Comparison of ENCODE assay signal across 8 cellular contexts in the genomic region with DNA sequence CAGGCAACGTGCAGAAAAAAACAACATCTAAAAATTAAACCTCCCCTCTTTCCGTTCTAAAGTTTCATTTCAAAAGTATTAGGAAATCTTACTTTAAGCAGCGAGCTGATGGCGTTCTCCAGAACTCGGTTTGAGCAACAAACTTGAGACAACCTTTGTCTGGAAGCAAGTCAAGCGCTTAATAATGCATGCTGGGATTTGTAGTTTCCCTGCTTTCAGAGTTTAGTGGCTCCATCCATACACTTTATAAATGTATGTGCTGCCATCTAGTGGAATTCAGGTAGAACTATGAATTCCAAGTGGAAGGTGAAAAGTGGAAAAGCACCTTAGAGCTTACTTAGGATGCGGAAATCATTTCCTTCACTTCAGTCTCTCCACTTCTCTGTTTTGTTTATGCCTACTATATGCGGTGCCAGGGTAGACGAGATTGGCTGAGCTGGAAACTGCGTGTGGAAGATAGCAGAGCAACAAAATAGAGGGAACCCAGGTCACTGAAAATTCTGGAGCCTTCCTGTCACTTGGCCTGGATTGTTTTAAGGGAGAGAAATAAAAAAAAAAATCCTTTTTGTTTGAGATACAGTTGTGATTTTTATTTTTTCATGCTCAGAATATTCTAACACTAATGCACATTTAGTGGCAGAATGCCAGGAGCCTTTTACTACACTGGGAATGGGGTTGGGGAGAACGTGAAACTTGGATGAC. TPM values are rescaled to one million over a fixed set of nuclear protein-coding genes. Genes with fewer than 3 reads are reported as not detected.
A peak's percentile ranks its signal among the peaks of the same experiment; 100 is the strongest.
DNase-seq lines count a peak whose midpoint lies in the region; ATAC-seq, FAIRE-seq and TF ChIP-seq lines count a peak whose summit lies in the region.

A gene (minus strand): TSS at position 144 of the 702 bp plus-strand sequence. CDS start 3,580 bp downstream, outside the sequence.

- H3K36me3 Mint-ChIP-seq in progenitor cell of endocrine pancreas (ENCODE audit: insufficient read depth), result no peaks in the 10 kb centered on the region

- peak within 1 kb of the TSS; percentile 94 for H3K27ac Mint-ChIP-seq in progenitor cell of endocrine pancreas

- no peaks in the 10 kb centered on the region for H3K9me3 Mint-ChIP-seq in progenitor cell of endocrine pancreas (ENCODE audit: low read depth)

- H3K9ac ChIP-seq in GM12878 (ENCODE audit: control insufficient read depth, insufficient read depth, low read length), result peak within 1 kb of the TSS; percentile 66

- H2AFZ ChIP-seq in GM12878 (ENCODE audit: control insufficient read depth, low read depth, low read length), result peak within 1 kb of the TSS; percentile 91

- 0 out of 2 replicates have a peak, but pooled peaks have one; percentile 35 for TF ChIP-seq POLR2A in GM12878 (IDR thresholded peaks at IDR 0.05; ENCODE audit: low read depth, low read length)

- H3K27me3 Mint-ChIP-seq in progenitor cell of endocrine pancreas, result no peaks in the 10 kb centered on the region

- no peaks in the 10 kb centered on the region for H3K36me3 ChIP-seq in GM12878 (ENCODE audit: control insufficient read depth in 2 of 2, insufficient read depth in 2 of 2, low read length in 1 of 2)

- WGBS in GM12878 (ENCODE audit: insufficient coverage, insufficient replicate concordance, low lambda C conversion rate, missing lambda C conversion rate), result 11% methylated on average over 11 of the region's 11 CpGs
- whole genome bisulfite sequencing in right cardiac atrium, result 8% methylated on average over 11 of the region's 11 CpGs

- H3K4me1 ChIP-seq in GM12878 (ENCODE audit: control insufficient read depth, insufficient read depth, low read length) (peaks cover 4% of the 10 kb centered on the region; the same call in 1 of the 2 replicates), right cardiac atrium (ENCODE audit: control insufficient read depth, insufficient read depth, low read length) (peaks cover 6% of the 10 kb centered on the region)

- H3K4me3 Mint-ChIP-seq in progenitor cell of endocrine pancreas (ENCODE audit: low read depth), result peak within 1 kb of the TSS; percentile 84

- H4K20me1 ChIP-seq in GM12878 (ENCODE audit: control insufficient read depth, insufficient read depth), result no peaks in the 10 kb centered on the region

- H3K27ac ChIP-seq in GM12878 (ENCODE audit: control insufficient read depth, insufficient read depth) (peak within 1 kb of the TSS; percentile 57; the same call in 1 of the 2 replicates), right cardiac atrium (ENCODE audit: low read length) (peak within 1 kb of the TSS; percentile 25)

- no peaks in the 10 kb centered on the region for H3K27me3 ChIP-seq in GM12878 (replicated peaks in 1 of 2; ENCODE audit: control insufficient read depth in 2 of 2, insufficient read depth in 2 of 2, low read length in 1 of 2)
- no peaks in the 10 kb centered on the region for H3K27me3 ChIP-seq in right cardiac atrium (ENCODE audit: control insufficient read depth, insufficient read depth)

- H3K4me1 Mint-ChIP-seq in progenitor cell of endocrine pancreas (ENCODE audit: low read depth), result peaks cover 22% of the 10 kb centered on the region

- RAD21 ChIA-PET in GM12878 (lab: Charles Lee; ENCODE audit: unreplicated experiment), result interaction anchor here (0.6 to 3.6 kb wide), 21 partner anchors 8 to 671 kb away, joined by 3 to 13 read pairs (median 4); a partner anchor contains a TSS

- peak within 1 kb of the TSS; percentile 81 for H3K4me2 ChIP-seq in GM12878 (ENCODE audit: control insufficient read depth, insufficient read depth)

- no TSS peak for BruUV-seq in GM12878 (replicated peaks; lab: Mats Ljungman, UMichigan)

- peak; percentile 79 for DNase-seq in A172 (ENCODE audit: low spot score)
- peak; percentile 70 for DNase-seq in NCI-H1048 (lab: John Stamatoyannopoulos, UW)
- peak; percentile 89 for DNase-seq in SKM-1 (lab: John Stamatoyannopoulos, UW; ENCODE audit: unreplicated experiment)
- peak; percentile 72 for DNase-seq in GM12878 (ENCODE audit: low read depth, low spot score)
- peak in 2 of 3 donors; percentile 34 to 44 for DNase-seq in right cardiac atrium
- DNase-seq in progenitor cell of endocrine pancreas (ENCODE audit: low spot score, unreplicated experiment), result no peak

- intact Hi-C loops in GM12878 (cut with micrococcal nuclease; ENCODE audit: unreplicated experiment) (loop anchor here (2.0 to 10.0 kb wide), 3 partner anchors 81 to 415 kb away; a partner anchor contains a TSS), right cardiac atrium (cut with DNase I) (loop anchor here in 3 of 4 donors (5.0 to 10.0 kb wide), 2 partner anchors 475 to 478 kb away; no protein-coding TSS in a partner anchor)

- in situ Hi-C loops in GM12878 (cut with MboI), result loop anchor here (10.0 kb wide), 1 partner anchor 475 kb away; no protein-coding TSS in a partner anchor

- H3K9me3 ChIP-seq in GM12878 (replicated peaks; ENCODE audit: control insufficient read depth, insufficient read depth, low read length) (no peaks in the 10 kb centered on the region), right cardiac atrium (ENCODE audit: control insufficient read depth, low read length) (no peaks in the 10 kb centered on the region)

- POLR2A ChIA-PET in GM12878 (lab: Charles Lee), result interaction anchor here (0.6 to 1.0 kb wide), 2 partner anchors 64 to 669 kb away, joined by 3 to 8 read pairs; no protein-coding TSS in a partner anchor

- peak; percentile 88 for FAIRE-seq in GM12878 (lab: Jason Lieb, UNC)

- SMC1A ChIA-PET in GM12878 (lab: Charles Lee; ENCODE audit: uncharacterized antibody, unreplicated experiment), result interaction anchor here (0.7 to 4.7 kb wide), 24 partner anchors 8 to 669 kb away, joined by 3 to 16 read pairs (median 4); a partner anchor contains a TSS

- CTCF ChIA-PET in GM12878 (lab: Yijun Ruan, JAX), result interaction anchor here (0.6 to 6.8 kb wide), 46 partner anchors 9 to 1421 kb away, joined by 3 to 63 read pairs (median 5); no protein-coding TSS in a partner anchor

- TF ChIP-seq CTCF in GM12874 (IDR thresholded peaks at IDR 0.05; ENCODE audit: insufficient read depth, low read depth, low read length) (peak; percentile 39; the same call in 1 of the 2 replicates), GM12878 (IDR thresholded peaks at IDR 0.05 in 2 of 3, conservative IDR thresholded peaks at IDR 0.05 in 1 of 3; ENCODE audit: control insufficient read depth in 2 of 3, extremely low read depth in 1 of 3, insufficient read depth in 1 of 3, low read depth in 3 of 3, low read length in 3 of 3) (peak; percentile 57 to 86 (median 71); a peak in 5 of 6 replicates), progenitor cell of endocrine pancreas (IDR thresholded peaks at IDR 0.05; ENCODE audit: unreplicated experiment) (peak; percentile 71)

- ATAC-seq in HG02759 (IDR thresholded peaks at IDR 0.05; ENCODE audit: unreplicated experiment) (peak; percentile 97), GM12878 (peak; percentile 97), right cardiac atrium (peak; percentile 96 to 97)

- TF ChIP-seq EP300 in GM12878 (IDR thresholded peaks at IDR 0.05; ENCODE audit: borderline replicate concordance in 1 of 2, control insufficient read depth in 1 of 2, low read depth in 2 of 2, low read length in 2 of 2), result no peak

- peaks cover 2% of the 10 kb centered on the region for H3K79me2 ChIP-seq in GM12878 (ENCODE audit: control insufficient read depth, insufficient read depth, low read length)

- peak within 1 kb of the TSS; percentile 74 for H3K4me3 ChIP-seq in GM12878
- peak within 1 kb of the TSS; percentile 97 for H3K4me3 ChIP-seq in right cardiac atrium (ENCODE audit: low read length)

- TF ChIP-seq RAD21 in GM12878 (IDR thresholded peaks at IDR 0.05; ENCODE audit: insufficient read depth, low read depth, low read length), result peak; percentile 81

TF ChIP-seq in GM12878, 131 proteins besides CTCF, POLR2A, EP300 and RAD21 (continues in another document):
- TF ChIP-seq KAT2A (conservative IDR thresholded peaks at IDR 0.05; ENCODE audit: control insufficient read depth, low read depth, low read length) (no peak), TCF3 (IDR thresholded peaks at IDR 0.05; ENCODE audit: borderline replicate concordance, insufficient read depth, low read depth, low read length) (no peak)

RNA-seq across cellular contexts. Expression of the gene that starts here (rescaled TPM):
- total RNA-seq in A172 (2014; rRNA removed; shearing (Covaris generic)), result 38.9 and 55.9 TPM in 2 replicates
- 22.7 and 28.3 TPM in 2 replicates for total RNA-seq in GM12878 (2013; cell fraction: nucleolus; rRNA removed)
- total RNA-seq in GM12878 (2014; rRNA removed), result 26.4 and 31.3 TPM in 2 replicates
- total RNA-seq in GM12878 (2014; rRNA removed; fragmentation: Illumina TruSeq; extraction: Trizol), result 31.3 and 33.9 TPM in 2 replicates
- total RNA-seq in GM12878 (2021), result 19.7 and 20.9 TPM in 2 replicates
- polyA plus RNA-seq in GM12878 (2011; ENCODE audit: low read depth), result 24.5 TPM
- polyA plus RNA-seq in GM12878 (2011; rRNA removed), result 39.4 and 54.3 TPM in 2 replicates
- 17.6 and 19.3 TPM in 2 replicates for polyA plus RNA-seq in GM12878 (2011; cell fraction: cytosol; rRNA removed)
- 35.3 and 51.7 TPM in 2 replicates for polyA plus RNA-seq in GM12878 (2011; cell fraction: nucleus; rRNA removed)
- polyA plus RNA-seq in GM12878 (2012), result 21.2 and 23.6 TPM in 2 replicates
- 25.9 and 29.5 TPM in 2 replicates for polyA plus RNA-seq in GM12878 (2014; fragmentation: Illumina TruSeq; extraction: Trizol)
- 10 to 100 TPM; 41.0 to 47.3 TPM for polyA plus RNA-seq in GM12878 (2014; fragmentation: Nextera tagmentation; extraction: Ambion mirVana)
- 27.0 and 34.2 TPM in 2 replicates for polyA plus RNA-seq in GM12878 (2014; rRNA removed)
- polyA plus RNA-seq in GM12878 (2016; fragmentation: Nextera tagmentation; extraction: Ambion mirVana), result 10 to 100 TPM; 33.0 to 33.1 TPM
- 10.6 and 11.5 TPM in 2 replicates for polyA minus RNA-seq in GM12878 (2011; rRNA and poly(A)+ RNA removed)
- polyA minus RNA-seq in GM12878 (2011; cell fraction: cytosol; rRNA and poly(A)+ RNA removed), result 2.2 and 2.7 TPM in 2 replicates
- 7.7 and 8.6 TPM in 2 replicates for polyA minus RNA-seq in GM12878 (2011; cell fraction: nucleus; rRNA and poly(A)+ RNA removed)
- 10 to 100 TPM; 33.1 to 49.5 (median 43.9) TPM for total RNA-seq in right cardiac atrium
- polyA plus RNA-seq in right cardiac atrium, result 46.6 TPM
- 89.9 and 96.3 TPM in 2 replicates for total RNA-seq in progenitor cell of endocrine pancreas
